24 cellular contexts compared by ENCODE assay signal in genomic region chr7:142851269-142851668, GRCh38. TPM values are rescaled to one million over a fixed set of nuclear protein-coding genes. Genes with fewer than 3 reads are reported as not detected.
A peak's percentile ranks its signal among the peaks of the same experiment; 100 is the strongest.
DNase-seq lines count a peak whose midpoint lies in the region; ATAC-seq, FAIRE-seq and TF ChIP-seq lines count a peak whose summit lies in the region.
"Had no signal": no experiment of that assay in that cellular context is flagged by ENCODE, and none has a peak within 500 bp of the region (broad histone marks: within the 10 kb centered on the region; RNA-seq: fewer than 3 reads in every experiment).

No MANE protein-coding gene starts in this region.

- H3K36me3 ChIP-seq in SK-N-SH (replicated peaks in 1 of 2; ENCODE audit: control insufficient read depth in 1 of 2, insufficient read depth in 2 of 2, low read length in 1 of 2), result no peaks in the 10 kb centered on the region
- H3K36me3 ChIP-seq: BLaER1 had no signal

- no peak for TF ChIP-seq POLR2A in GM12891 (IDR thresholded peaks at IDR 0.05; ENCODE audit: low read depth, low read length)

- H3K9me3 ChIP-seq in SK-N-SH, result no peaks in the 10 kb centered on the region
- H3K9me3 ChIP-seq: BLaER1 had no signal

- DNase-seq in SK-N-SH, result no peak
- DNase-seq in GM12891 (ENCODE audit: insufficient read length, low spot score), result no peak
- no peak for DNase-seq in dorsolateral prefrontal cortex
- DNase-seq in activated naive CD4-positive, alpha-beta T cell treated with anti-CD3 and anti-CD28 coated beads, Interleukin-2, amount 50 U/mL, for 16 hours, result no peak
- no peak for DNase-seq in activated T-cell treated with anti-CD3 and anti-CD28 coated beads for 4 hours
- DNase-seq: CD8-positive, alpha-beta T cell; COR-L47; DMS 273 treated with DMSO at 0.1 percent for 48 hours; DMS53; DND-41; EL; HCEC 1CT had no signal

- ATAC-seq in SK-N-SH treated with all-trans-retinoic acid at 6 μM for 48 hours (no peak), HG03439 (IDR thresholded peaks at IDR 0.05; ENCODE audit: unreplicated experiment) (no peak)
- ATAC-seq: CD8-positive, alpha-beta T cell had no signal

- H3K27ac ChIP-seq in SK-N-SH (ENCODE audit: low read depth in 2 of 2, low read length in 1 of 2) (no peak overlapping the region), dorsolateral prefrontal cortex (peak overlapping the region in 34 of 59 donors; percentile 2 to 72 (median 29))
- H3K27ac ChIP-seq: 22Rv1, BLaER1 had no signal

- H3K4me3 ChIP-seq in SK-N-SH (ENCODE audit: low read depth in 2 of 2, low read length in 1 of 2) (no peak overlapping the region), dorsolateral prefrontal cortex (no peak overlapping the region)
- H3K4me3 ChIP-seq: BLaER1 had no signal

- H4K20me1 ChIP-seq in SK-N-SH (ENCODE audit: insufficient read depth), result no peaks in the 10 kb centered on the region
- H4K20me1 ChIP-seq: BLaER1 had no signal

- H3K4me1 ChIP-seq in SK-N-SH (ENCODE audit: control insufficient read depth in 1 of 2, insufficient read depth in 2 of 2, low read depth in 1 of 2, low read length in 1 of 2), result peaks cover 0 to 14% of the 10 kb centered on the region in 2 experiments; a peak in 1 of 4 replicates

- H3F3A ChIP-seq in SK-N-SH (replicated peaks; ENCODE audit: insufficient read depth), result no peaks in the 10 kb centered on the region

- CTCF ChIA-PET in SK-N-SH (lab: Yijun Ruan, JAX), result interaction anchor here (1.0 to 3.3 kb wide), 12 partner anchors 9 to 317 kb away, joined by 3 to 29 read pairs (median 4); no protein-coding TSS in a partner anchor

- FAIRE-seq in GM12891 (lab: Jason Lieb, UNC), result peak; percentile 65
- FAIRE-seq: GM19239, H1, HTR-8/SVneo had no signal

- intact Hi-C loops in dorsolateral prefrontal cortex (cut with DNase I), result loop anchor here in 1 of 2 donors (5.0 kb wide), 2 partner anchors 366 to 436 kb away; partner anchors contain the start of gene CASP2

- no peak overlapping the region for H2AFZ ChIP-seq in SK-N-SH (ENCODE audit: low read depth)

- POLR2A ChIA-PET in SK-N-SH (lab: Yijun Ruan, JAX), result no interaction called here

- TF ChIP-seq RAD21 in SK-N-SH (IDR thresholded peaks at IDR 0.05; ENCODE audit: low read length), result no peak
- TF ChIP-seq RAD21 in Ishikawa (IDR thresholded peaks at IDR 0.05; ENCODE audit: low read depth), result no peak

- no peaks in the 10 kb centered on the region for H3K79me2 ChIP-seq in SK-N-SH (ENCODE audit: insufficient read depth)

- no peak for TF ChIP-seq EP300 in SK-N-SH (IDR thresholded peaks at IDR 0.05; ENCODE audit: borderline replicate concordance in 1 of 2, low read depth in 1 of 2, low read length in 1 of 2)
- TF ChIP-seq EP300 in Ishikawa (IDR thresholded peaks at IDR 0.05; ENCODE audit: borderline replicate concordance), result no peak

- no peaks in the 10 kb centered on the region for H3K9me2 ChIP-seq in SK-N-SH

- 56% methylated on average over 4 of the region's 4 CpGs for WGBS in SK-N-SH (ENCODE audit: low lambda C conversion rate)

- H3K27me3 ChIP-seq in SK-N-SH (ENCODE audit: insufficient read depth) (peaks cover 42% of the 10 kb centered on the region; the same call in 1 of the 2 replicates), dorsolateral prefrontal cortex (no peaks in the 10 kb centered on the region)
- H3K27me3 ChIP-seq: BLaER1 had no signal

- no peak for TF ChIP-seq CTCF in SK-N-SH (IDR thresholded peaks at IDR 0.05)
- TF ChIP-seq CTCF in dorsolateral prefrontal cortex (IDR thresholded peaks at IDR 0.05 in 54 of 56, conservative IDR thresholded peaks at IDR 0.05 in 2 of 56; ENCODE audit: low read depth in 1 of 56, partially characterized antibody in 56 of 56), result no peak

- H3K9ac ChIP-seq in SK-N-SH, result no peak overlapping the region
- H3K9ac ChIP-seq: BLaER1 had no signal

- no peak overlapping the region for H3K4me2 ChIP-seq in SK-N-SH
- H3K4me2 ChIP-seq: BLaER1 had no signal

TF ChIP-seq in SK-N-SH, 30 proteins besides CTCF, POLR2A, EP300 and RAD21 (continues in another document):
- TF ChIP-seq USF1 (IDR thresholded peaks at IDR 0.05; ENCODE audit: borderline replicate concordance, low read depth), result peak; percentile 37; the same call in 1 of the 2 replicates
- no peak for TF ChIP-seq GABPA (IDR thresholded peaks at IDR 0.05; ENCODE audit: low read depth)
- no peak for TF ChIP-seq POLR2AphosphoS5 (IDR thresholded peaks at IDR 0.05; ENCODE audit: low read depth, low read length)
- TF ChIP-seq RFX5 (IDR thresholded peaks at IDR 0.05; ENCODE audit: low read length), result no peak

TF ChIP-seq in SK-N-SH treated with all-trans-retinoic acid at 6 μM for 48 hours, 23 proteins besides CTCF, POLR2A, EP300 and RAD21 (continues in another document):
- TF ChIP-seq RARB (CRISPR knock-in tag; IDR thresholded peaks at IDR 0.05) (no peak), SNAI2 (CRISPR knock-in tag; IDR thresholded peaks at IDR 0.05) (no peak), ZC3H10 (CRISPR knock-in tag; IDR thresholded peaks at IDR 0.05) (no peak), ZNF8 (CRISPR knock-in tag; IDR thresholded peaks at IDR 0.05) (no peak)

TF ChIP-seq in GM12891, 5 proteins besides CTCF, POLR2A, EP300 and RAD21:
- TF ChIP-seq POU2F2 (IDR thresholded peaks at IDR 0.05; ENCODE audit: low read depth, low read length), result no peak
- TF ChIP-seq POLR2AphosphoS5 (IDR thresholded peaks at IDR 0.05; ENCODE audit: low read depth, low read length), result no peak
- no peak for TF ChIP-seq PAX5 (IDR thresholded peaks at IDR 0.05; ENCODE audit: insufficient read depth, low read length, severe bottlenecking)
- TF ChIP-seq SPI1 (IDR thresholded peaks at IDR 0.05; ENCODE audit: low read depth, low read length), result no peak
- TF ChIP-seq TAF1 (IDR thresholded peaks at IDR 0.05; ENCODE audit: low read depth, low read length), result no peak

TF ChIP-seq in Ishikawa, 13 proteins besides CTCF, POLR2A, EP300 and RAD21:
- TF ChIP-seq CEBPB (IDR thresholded peaks at IDR 0.05), result no peak
- TF ChIP-seq EGR1 (IDR thresholded peaks at IDR 0.05), result no peak
- TF ChIP-seq MAX (IDR thresholded peaks at IDR 0.05), result no peak
- TF ChIP-seq USF1 (IDR thresholded peaks at IDR 0.05), result peak; percentile 48; the same call in 1 of the 2 replicates
TF ChIP-seq in Ishikawa: peak in this region for 1.

RNA-seq across cellular contexts. Expression of gene EPHB6, which starts 3.6 kb away (rescaled TPM):
- 1.2 and 1.8 TPM in 2 replicates for polyA plus RNA-seq in SK-N-SH (2012; rRNA removed)
- polyA plus RNA-seq in SK-N-SH (2012; cell fraction: cytosol; rRNA removed), result 1.1 and 1.2 TPM in 2 replicates
- 4.0 and 4.7 TPM in 2 replicates for polyA plus RNA-seq in SK-N-SH (2012; cell fraction: nucleus; rRNA removed)
- 0.32 TPM for polyA plus RNA-seq in GM12891 (2012; ENCODE audit: low read depth, missing spikeins)
- 100 to 1,000 TPM in 119 of 120 experiments, 10 to 100 TPM in 1; 87.8 to 336 (median 232) TPM for total RNA-seq in dorsolateral prefrontal cortex
- total RNA-seq: G401 had no signal

RNA-seq across cellular contexts. Expression of gene TRPV6, which starts 34.3 kb away (rescaled TPM):
- polyA plus RNA-seq in SK-N-SH (2012; rRNA removed), result not detected in 2 replicates
- polyA plus RNA-seq in SK-N-SH (2012; cell fraction: cytosol; rRNA removed), result not detected in 2 replicates
- polyA plus RNA-seq in SK-N-SH (2012; cell fraction: nucleus; rRNA removed), result not detected in 2 replicates
- polyA plus RNA-seq in GM12891 (2012; ENCODE audit: low read depth, missing spikeins), result 0.04 TPM
- total RNA-seq in dorsolateral prefrontal cortex, result 1 to 10 TPM in 75 of 120 experiments, under 1 TPM in 41, not detected in 4; 0.15 to 6.3 (median 1.5) TPM
- total RNA-seq: A673; CD8-positive, alpha-beta T cell; G401 had no signal
- polyA plus RNA-seq: AG04450, CD14-positive monocyte had no signal

Comparison
In these comparisons a context has a peak if more than half of its experiments do, and no peak if none do; other contexts are left out.
1. H3K27ac ChIP-seq: peak in dorsolateral prefrontal cortex (34 of 59); none in SK-N-SH (0 of 2).